8 cellular contexts compared by ENCODE assay signal in the genomic region with DNA sequence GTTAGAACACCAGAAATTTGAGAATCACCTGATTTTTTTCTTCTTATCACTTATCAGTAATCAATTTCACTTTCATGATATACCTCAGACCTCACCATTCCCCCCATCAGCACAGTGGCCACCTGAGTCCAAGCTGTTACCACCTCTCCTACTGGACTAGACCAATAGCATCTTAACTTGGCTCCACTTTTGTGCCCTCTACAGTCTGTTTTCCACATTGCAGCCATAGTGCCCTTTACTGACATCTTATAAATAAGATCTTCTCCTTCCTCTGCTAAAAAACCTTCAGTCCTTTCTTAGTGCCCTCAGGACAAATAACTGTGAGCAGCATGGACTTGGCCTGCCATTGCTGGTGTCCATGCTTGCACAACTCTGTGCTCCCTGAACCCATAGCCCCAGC.
DNase-seq lines count a peak whose midpoint lies in the region; ATAC-seq lines count a peak whose summit lies in the region.

No MANE protein-coding gene starts in this region.

- in situ Hi-C loops in SK-MEL-5 (cut with HindIII; ENCODE audit: low pct_unique_long_range_greater_than_20kb, low sequenced_read_pairs): no loop called here

- DNase-seq in NCI-H2196 (lab: John Stamatoyannopoulos, UW; ENCODE audit: unreplicated experiment): peak; percentile 0
- no peak for DNase-seq in NCI-H2196 treated with DMSO at 0.1 percent for 48 hours (lab: John Stamatoyannopoulos, UW; ENCODE audit: unreplicated experiment)
- peak; percentile 78 for DNase-seq in SK-MEL-5 (ENCODE audit: low read depth, low spot score)
- DNase-seq in foreskin melanocyte: peak; percentile 51
- DNase-seq in retina: no peak
- no peak for DNase-seq in putamen (ENCODE audit: low spot score)

- ATAC-seq in GM19467 (IDR thresholded peaks at IDR 0.05; ENCODE audit: unreplicated experiment) (peak; percentile 83), HG03354 (IDR thresholded peaks at IDR 0.05; ENCODE audit: poor library complexity, severe bottlenecking, unreplicated experiment) (peak; percentile 87)

Comparison
In these comparisons a context has a peak if more than half of its experiments do, and no peak if none do; other contexts are left out.
1. DNase-seq: peak in NCI-H2196 (single experiment), SK-MEL-5 (single experiment) and foreskin melanocyte (single experiment); none in NCI-H2196 treated with DMSO at 0.1 percent for 48 hours (single experiment), retina (single experiment) and putamen (single experiment).